In genomic region chr19:13042443-13043130, GRCh38 we compare ENCODE assay signal across 20 cellular contexts. TPM values are rescaled to one million over a fixed set of nuclear protein-coding genes. Genes with fewer than 3 reads are reported as not detected.
A peak's percentile ranks its signal among the peaks of the same experiment; 100 is the strongest.
DNase-seq lines count a peak whose midpoint lies in the region; ATAC-seq and TF ChIP-seq lines count a peak whose summit lies in the region.
"Had no signal": no experiment of that assay in that cellular context is flagged by ENCODE, and none has a peak within 500 bp of the region (broad histone marks: within the 10 kb centered on the region; RNA-seq: fewer than 3 reads in every experiment).

No MANE protein-coding gene starts in this region.

- peak overlapping the region; percentile 9; the same call in 1 of the 2 replicates for H3K23ac ChIP-seq in IMR-90 (ENCODE audit: low read depth, low read length)

- H3K56ac ChIP-seq in IMR-90 (ENCODE audit: extremely low read depth, insufficient read depth, low read length), result no peak overlapping the region

- H3K4ac ChIP-seq in IMR-90 (ENCODE audit: low read depth, low read length), result peak overlapping the region; percentile 38; the same call in 1 of the 2 replicates

- no TSS peak for BruUV-seq in IMR-90 (replicated peaks; lab: Mats Ljungman, UMichigan)

- H4K91ac ChIP-seq in IMR-90 (ENCODE audit: insufficient read depth, low read depth, low read length), result peak overlapping the region; percentile 58; the same call in 1 of the 2 replicates

- H3K4me1 ChIP-seq in BLaER1 (peaks cover 48% of the 10 kb centered on the region), IMR-90 (ENCODE audit: control insufficient read depth, insufficient read depth, low read length) (peaks cover 44% of the 10 kb centered on the region), gastroesophageal sphincter (peaks cover 8 to 100% (median 65%) of the 10 kb centered on the region in 3 donors), HAP-1 (no peaks in the 10 kb centered on the region)

- no peak for TF ChIP-seq CTCF in IMR-90 (conservative IDR thresholded peaks at IDR 0.05; ENCODE audit: low read depth, low read length)
- TF ChIP-seq CTCF in cardiac fibroblast (IDR thresholded peaks at IDR 0.05; ENCODE audit: low read depth, low read length), result no peak
- no peak for TF ChIP-seq CTCF in gastroesophageal sphincter (IDR thresholded peaks at IDR 0.05)

- H3K14ac ChIP-seq in IMR-90 (replicated peaks; ENCODE audit: low read depth, low read length), result 0 out of 2 replicates have a peak overlapping the region, but pooled peaks have one; percentile 49

- H2AK9ac ChIP-seq in IMR-90 (replicated peaks; ENCODE audit: low read depth, low read length, poor library complexity), result peak overlapping the region; percentile 22

- WGBS in IMR-90 (ENCODE audit: extremely low coverage in 2 of 2, insufficient read length in 1 of 2), 2 experiments, result 83% methylated on average over 6 of the region's 9 CpGs; no CpG with 5 or more reads in 1 of the 2 experiments
- WGBS in gastroesophageal sphincter (ENCODE audit: low coverage in 1 of 2), 2 donors, result 77 to 86% methylated on average over 6 to 9 of the region's 9 CpGs

- H3K9me3 ChIP-seq in BLaER1 (no peaks in the 10 kb centered on the region), IMR-90 (ENCODE audit: control insufficient read depth, insufficient read depth, low read length) (no peaks in the 10 kb centered on the region), gastroesophageal sphincter (no peaks in the 10 kb centered on the region), HAP-1 (no peaks in the 10 kb centered on the region)
- H3K9me3 ChIP-seq: neutrophil, right lobe of liver, testis had no signal

- peak overlapping the region; percentile 65; the same call in 2 of the 3 replicates for H2BK15ac ChIP-seq in IMR-90 (ENCODE audit: low read depth, low read length)

- H3K4me2 ChIP-seq in BLaER1, result peak overlapping the region; percentile 46
- no peak overlapping the region for H3K4me2 ChIP-seq in IMR-90 (ENCODE audit: low read depth, low read length)
- H3K4me2 ChIP-seq: hepatocyte had no signal

- in situ Hi-C loops in IMR-90 (cut with MboI; ENCODE audit: low sequenced_read_pairs) (no loop called here), HAP-1 (cut with MboI; ENCODE audit: low sequenced_read_pairs) (no loop called here)

- no peak for TF ChIP-seq EP300 in gastroesophageal sphincter (IDR thresholded peaks at IDR 0.05)

- no peak overlapping the region for H2AFZ ChIP-seq in IMR-90 (replicated peaks; ENCODE audit: low read length, poor library complexity)
- H2AFZ ChIP-seq: hepatocyte had no signal

- TF ChIP-seq POLR2A in IMR-90 (IDR thresholded peaks at IDR 0.05; ENCODE audit: low read depth, low read length), result no peak
- TF ChIP-seq POLR2A in gastroesophageal sphincter (IDR thresholded peaks at IDR 0.05), result no peak

- peaks cover 53% of the 10 kb centered on the region for H3K9me1 ChIP-seq in IMR-90 (ENCODE audit: insufficient read depth, low read length)

- DNase-seq in IMR-90, result peak; percentile 59
- DNase-seq in cardiac fibroblast (ENCODE audit: low read depth in 2 of 2), result peak; percentile 51 to 64
- DNase-seq in retina, result no peak
- DNase-seq in HAP-1 (ENCODE audit: low spot score in 2 of 2), result no peak
- DNase-seq: activated CD4-positive, alpha-beta memory T cell treated with anti-CD3 and anti-CD28 coated beads for 36 hours; activated naive CD8-positive, alpha-beta T cell treated with anti-CD3 and anti-CD28 coated beads, Interleukin-2, amount 10 ng/mL, durations not matched to agents 7 days and 5 days; activated T-cell treated with anti-CD3 and anti-CD28 coated beads, Interleukin-2, amount 50 U/mL, for 72 hours; H9; left colon; NCI-H1694; NCI-H774; right lobe of liver; stimulated activated CD4-positive, alpha-beta T cell treated with anti-CD3 and anti-CD28 coated beads, Interleukin-2, amount 100 ng/mL, for 48 hours; testis had no signal

- H3K36me3 ChIP-seq in BLaER1 (peaks cover 62% of the 10 kb centered on the region), IMR-90 (ENCODE audit: control insufficient read depth, insufficient read depth, low read length) (peaks cover 27% of the 10 kb centered on the region), gastroesophageal sphincter (peaks cover 0 to 9% of the 10 kb centered on the region in 2 donors), HAP-1 (replicated peaks) (no peaks in the 10 kb centered on the region)
- H3K36me3 ChIP-seq: neutrophil, right lobe of liver had no signal

- CTCF ChIA-PET in IMR-90 (lab: Yijun Ruan, JAX), result interaction anchor here (0.7 to 1.3 kb wide), 3 partner anchors 9 to 77 kb away, joined by 4 to 16 read pairs (median 5); no protein-coding TSS in a partner anchor

- H3K79me1 ChIP-seq in IMR-90 (ENCODE audit: low read depth in 1 of 2, low read length in 2 of 2), result peaks cover 68 to 91% of the 10 kb centered on the region in 2 experiments

- peak overlapping the region; percentile 59; the same call in 1 of the 2 replicates for H2AK5ac ChIP-seq in IMR-90 (ENCODE audit: low read depth, low read length)

- H3K27ac ChIP-seq in BLaER1, result no peak overlapping the region
- H3K27ac ChIP-seq in IMR-90 (ENCODE audit: insufficient read depth, low read length), result no peak overlapping the region
- H3K27ac ChIP-seq in gastroesophageal sphincter, result peak overlapping the region in 3 of 4 donors; percentile 1 to 96 (median 60)
- H3K27ac ChIP-seq: hepatocyte, neutrophil, right lobe of liver, testis had no signal

- ATAC-seq in IMR-90 (ENCODE audit: low read depth), result no peak
- ATAC-seq in gastroesophageal sphincter, result peak; percentile 36
- no peak for ATAC-seq in HG02571 (IDR thresholded peaks at IDR 0.05; ENCODE audit: unreplicated experiment)
- ATAC-seq in HG03520 (IDR thresholded peaks at IDR 0.05; ENCODE audit: unreplicated experiment), result no peak
- ATAC-seq: activated T-cell treated with anti-CD3 and anti-CD28 coated beads, Interleukin-2, amount 50 U/mL, for 72 hours; left colon; right lobe of liver had no signal

- no peaks in the 10 kb centered on the region for H3K27me3 ChIP-seq in BLaER1
- no peaks in the 10 kb centered on the region for H3K27me3 ChIP-seq in IMR-90 (ENCODE audit: control insufficient read depth, insufficient read depth, low read length)
- H3K27me3 ChIP-seq in gastroesophageal sphincter, result no peaks in the 10 kb centered on the region
- H3K27me3 ChIP-seq in HAP-1 (ENCODE audit: low read depth), result no peaks in the 10 kb centered on the region
- H3K27me3 ChIP-seq: neutrophil, right lobe of liver, testis had no signal

- H2BK120ac ChIP-seq in IMR-90 (ENCODE audit: low read depth, low read length), result no peak overlapping the region; the same call in 1 of the 2 replicates

- H3K18ac ChIP-seq in IMR-90 (ENCODE audit: low read depth, low read length), result peak overlapping the region; percentile 4; the same call in 1 of the 2 replicates

- no peak overlapping the region for H4K5ac ChIP-seq in IMR-90 (ENCODE audit: low read depth, low read length)

- no peak overlapping the region for H3K4me3 ChIP-seq in BLaER1
- no peak overlapping the region for H3K4me3 ChIP-seq in IMR-90 (ENCODE audit: insufficient read depth, low read depth, low read length)
- H3K4me3 ChIP-seq in cardiac fibroblast (replicated peaks in 1 of 2; ENCODE audit: low read depth in 2 of 2, low read length in 2 of 2), result no peak overlapping the region
- H3K4me3 ChIP-seq in gastroesophageal sphincter, result no peak overlapping the region
- H3K4me3 ChIP-seq in HAP-1, result no peak overlapping the region
- H3K4me3 ChIP-seq: hepatocyte, right lobe of liver, testis had no signal

- TF ChIP-seq RAD21 in IMR-90 (IDR thresholded peaks at IDR 0.05; ENCODE audit: low read length), result no peak

- dilution Hi-C loops in IMR-90 (cut with HindIII; ENCODE audit: low sequenced_read_pairs, unreplicated experiment), result no loop called here

- no peak overlapping the region for H2BK5ac ChIP-seq in IMR-90 (ENCODE audit: low read depth, low read length, poor library complexity, severe bottlenecking)

- POLR2A ChIA-PET in IMR-90 (lab: Charles Lee; ENCODE audit: unreplicated experiment), result no interaction called here

- no peak overlapping the region for H2BK20ac ChIP-seq in IMR-90 (ENCODE audit: low read depth, low read length)

- peaks cover 98% of the 10 kb centered on the region for H4K20me1 ChIP-seq in BLaER1
- peaks cover 17% of the 10 kb centered on the region for H4K20me1 ChIP-seq in IMR-90 (ENCODE audit: insufficient read depth, low read length)

- intact Hi-C loops in IMR-90 (cut with micrococcal nuclease), result no loop called here

- H3K9ac ChIP-seq in BLaER1, result no peak overlapping the region
- no peak overlapping the region for H3K9ac ChIP-seq in IMR-90 (ENCODE audit: low read depth, low read length)

- peak overlapping the region in 1 of 2 experiments; percentile 35; a peak in 2 of 4 replicates for H4K8ac ChIP-seq in IMR-90 (ENCODE audit: low read depth in 2 of 2, low read length in 2 of 2)

TF ChIP-seq in IMR-90, 13 proteins besides CTCF, POLR2A, EP300 and RAD21:
- TF ChIP-seq CHD1 (IDR thresholded peaks at IDR 0.05; ENCODE audit: low read depth, low read length), result no peak
- TF ChIP-seq MAFK (IDR thresholded peaks at IDR 0.05; ENCODE audit: low read depth, low read length), result no peak
- TF ChIP-seq NFE2L2 (IDR thresholded peaks at IDR 0.05; ENCODE audit: low read depth, low read length), result no peak
- peak; percentile 52; the same call in 1 of the 2 replicates for TF ChIP-seq CEBPB (IDR thresholded peaks at IDR 0.05; ENCODE audit: low read depth, low read length)
- no peak for TF ChIP-seq ELK1 (IDR thresholded peaks at IDR 0.05; ENCODE audit: borderline replicate concordance, low read depth, low read length)

RNA-seq across cellular contexts. Expression of gene NFIX, which starts 47.3 kb away (rescaled TPM):
- total RNA-seq in IMR-90 (2012; rRNA removed) (10.0 and 10.2 TPM in 2 replicates), gastroesophageal sphincter (100 to 1,000 TPM in 1 of 4 donors, 10 to 100 TPM in 3; 44.7 to 145 (median 72.4) TPM)
- 46.9 and 47.7 TPM in 2 replicates for polyA plus RNA-seq in IMR-90 (2012; rRNA removed)
- 34.3 and 53.4 TPM in 2 replicates for polyA plus RNA-seq in IMR-90 (2012; cell fraction: cytosol; rRNA removed)
- polyA plus RNA-seq in IMR-90 (2012; cell fraction: nucleus; rRNA removed; ENCODE audit: low replicate concordance), result 34.8 and 48.3 TPM in 2 replicates

Comparison
In these comparisons a context has a peak if more than half of its experiments do, and no peak if none do; other contexts are left out.
1. H3K27ac ChIP-seq: peak in gastroesophageal sphincter (3 of 4); none in BLaER1 (single experiment) and IMR-90 (single experiment).
2. DNase-seq: peak in IMR-90 (single experiment) and cardiac fibroblast (2 of 2); none in retina (single experiment) and HAP-1 (0 of 2).